ENCODE assay signal across 27 cellular contexts in genomic region chr1:229889031-229889517, GRCh38.
DNase-seq lines count a peak whose midpoint lies in the region; ATAC-seq, FAIRE-seq and TF ChIP-seq lines count a peak whose summit lies in the region.
"Had no signal": no experiment of that assay in that cellular context is flagged by ENCODE, and none has a peak within 500 bp of the region (broad histone marks: within the 10 kb centered on the region; RNA-seq: fewer than 3 reads in every experiment).

No MANE protein-coding gene starts in this region.

- TF ChIP-seq POLR2A in heart left ventricle (IDR thresholded peaks at IDR 0.05), result no peak

- intact Hi-C loops in Right ventricle myocardium inferior (cut with DNase I), result loop anchor here (2.0 kb wide), 1 partner anchor 178 kb away; the partner anchor contains the start of gene GALNT2
- intact Hi-C loops in cardiac septum (cut with DNase I), result no loop called here
- intact Hi-C loops in heart left ventricle (cut with DNase I), result loop anchor here in 1 of 10 donors (2.0 kb wide), 1 partner anchor 24 kb away; no protein-coding TSS in a partner anchor
- intact Hi-C loops in pancreas (cut with DNase I), result no loop called here

- H3K4me3 ChIP-seq in heart left ventricle, result no peak overlapping the region
- no peak overlapping the region for H3K4me3 ChIP-seq in pancreas
- H3K4me3 ChIP-seq: A549, lower lobe of right lung, ovary, vagina had no signal

- peaks cover 0 to 10% (median 0%) of the 10 kb centered on the region in 12 donors for H3K9me3 ChIP-seq in heart left ventricle
- no peaks in the 10 kb centered on the region for H3K9me3 ChIP-seq in pancreas
- H3K9me3 ChIP-seq: A549, lower lobe of right lung, ovary, vagina had no signal

- TF ChIP-seq CTCF in heart left ventricle (IDR thresholded peaks at IDR 0.05) (no peak), pancreas (IDR thresholded peaks at IDR 0.05) (no peak)

- H3K27me3 ChIP-seq in heart left ventricle (no peaks in the 10 kb centered on the region), pancreas (no peaks in the 10 kb centered on the region)
- H3K27me3 ChIP-seq: ovary, vagina had no signal

- H3K4me1 ChIP-seq in heart left ventricle, result peaks cover 0 to 22% (median 7%) of the 10 kb centered on the region in 12 donors
- H3K4me1 ChIP-seq in pancreas, result peaks cover 25 to 34% (median 25%) of the 10 kb centered on the region in 3 donors
- H3K4me1 ChIP-seq: A549, lower lobe of right lung, vagina had no signal

- H3K36me3 ChIP-seq in heart left ventricle (no peaks in the 10 kb centered on the region), pancreas (no peaks in the 10 kb centered on the region)
- H3K36me3 ChIP-seq: lower lobe of right lung, ovary, vagina had no signal

- H3K27ac ChIP-seq in heart left ventricle, result peak overlapping the region; percentile 51 to 89 (median 76)
- H3K27ac ChIP-seq in pancreas, result peak overlapping the region; percentile 71 to 84 (median 76)
- H3K27ac ChIP-seq: A549, lower lobe of right lung, ovary, vagina had no signal

- WGBS in heart left ventricle, 4 donors, result 14 to 57% (median 38%) methylated on average over 1 of the region's 1 CpG
- 31 to 34% methylated on average over 1 of the region's 1 CpG for WGBS in pancreas, 2 donors

- no peak for DNase-seq in Right ventricle myocardium inferior (ENCODE audit: missing footprints)
- DNase-seq in cardiac septum (ENCODE audit: low spot score), result no peak
- DNase-seq in heart left ventricle, result peak in 1 of 5 donors; percentile 60
- DNase-seq in pancreas, result peak in 3 of 6 donors; percentile 81 to 87 (median 85)
- no peak for DNase-seq in hepatic stellate cell (ENCODE audit: low spot score)
- no peak for DNase-seq in NCI-H226
- DNase-seq: activated CD4-positive, alpha-beta T cell treated with anti-CD3 and anti-CD28 coated beads for 1 hour; activated gamma-delta T cell treated with Interleukin-2 at 50 U/mL for 16 hours; activated T-cell treated with anti-CD3 and anti-CD28 coated beads, Interleukin-2, amount 50 U/mL, for 1 hour; cerebellar nuclear complex; DMS79 treated with DMSO at 0.1 percent for 48 hours; H9; lower lobe of right lung; NCI-H1105; NCI-H2029; NCI-H345; NCI-H82; ovary; stimulated activated CD4-positive, alpha-beta T cell treated with anti-CD3 and anti-CD28 coated beads, Interleukin-15, amount 100 ng/mL, for 24 hours; stimulated activated naive CD4-positive, alpha-beta T cell; T-helper 2 cell had no signal

- FAIRE-seq in pancreas (lab: Jason Lieb, UNC), result no peak
- FAIRE-seq: A549, endothelial cell of umbilical vein had no signal

- ATAC-seq in Right ventricle myocardium inferior (peak; percentile 43), heart left ventricle (peak; percentile 46 to 72 (median 62)), pancreas (peak; percentile 70 to 80 (median 74)), HG03378 (IDR thresholded peaks at IDR 0.05; ENCODE audit: unreplicated experiment) (no peak), GM21576 (IDR thresholded peaks at IDR 0.05; ENCODE audit: unreplicated experiment) (no peak)
- ATAC-seq: A549, lower lobe of right lung, sciatic nerve had no signal

Comparison
In these comparisons a context has a peak if more than half of its experiments do, and no peak if none do; other contexts are left out.
1. ATAC-seq: peak in Right ventricle myocardium inferior (single experiment), heart left ventricle (4 of 4) and pancreas (4 of 4); none in HG03378 (single experiment) and GM21576 (single experiment).